7 cellular contexts compared by ENCODE assay signal in genomic region chr1:16774773-16775172, GRCh38. TPM values are rescaled to one million over a fixed set of nuclear protein-coding genes. Genes with fewer than 3 reads are reported as not detected.
"Had no signal": no experiment of that assay in that cellular context is flagged by ENCODE, and none has a peak within 500 bp of the region (broad histone marks: within the 10 kb centered on the region; RNA-seq: fewer than 3 reads in every experiment).

No MANE protein-coding gene starts in this region.

RNA-seq across cellular contexts. Expression of gene RNU1-4, which starts 34.5 kb away (rescaled TPM):
- total RNA-seq: myocyte, osteoblast had no signal
- polyA plus RNA-seq: heart left ventricle; naive thymus-derived CD4-positive, alpha-beta T cell; neural cell; pancreas; stomach had no signal
